In genomic region chr17:82518826-82519810, GRCh38 we compare ENCODE assay signal across 8 cellular contexts. TPM values are rescaled to one million over a fixed set of nuclear protein-coding genes. Genes with fewer than 3 reads are reported as not detected.
DNase-seq lines count a peak whose midpoint lies in the region; ATAC-seq and TF ChIP-seq lines count a peak whose summit lies in the region.

TSS of gene FOXK2 (plus strand) at chr17:82519732. CDS start at chr17:82519889, 157 bp downstream.

- peaks cover 0 to 30% of the 10 kb centered on the region in 2 donors for H3K4me1 ChIP-seq in right atrium auricular region
- H3K4me1 ChIP-seq in psoas muscle, result peaks cover 18% of the 10 kb centered on the region

- H3K27me3 Mint-ChIP-seq in T-helper 2 cell treated with Interferon-gamma antibody and Interleukin-4, amounts not matched to agents 5 μg/mL and 100 μg/mL, for 36 hours (ENCODE audit: low read depth), result no peaks in the 10 kb centered on the region

- H3K9me3 ChIP-seq in right atrium auricular region, result no peaks in the 10 kb centered on the region
- H3K9me3 ChIP-seq in psoas muscle, result no peaks in the 10 kb centered on the region

- H3K27me3 ChIP-seq in right atrium auricular region (no peaks in the 10 kb centered on the region), psoas muscle (ENCODE audit: insufficient read depth in 3 of 3, low read length in 2 of 3) (no peaks in the 10 kb centered on the region)

- H3K27ac ChIP-seq in right atrium auricular region (peak within 1 kb of the TSS; percentile 92 to 94), psoas muscle (peak within 1 kb of the TSS; percentile 98)

- TF ChIP-seq CTCF in right atrium auricular region (IDR thresholded peaks at IDR 0.05) (no peak), psoas muscle (IDR thresholded peaks at IDR 0.05) (no peak)

- peak within 1 kb of the TSS; percentile 90 for H3K27ac Mint-ChIP-seq in T-helper 2 cell treated with Interferon-gamma antibody and Interleukin-4, amounts not matched to agents 5 μg/mL and 100 μg/mL, for 36 hours

- H3K4me1 Mint-ChIP-seq in T-helper 2 cell treated with Interferon-gamma antibody and Interleukin-4, amounts not matched to agents 5 μg/mL and 100 μg/mL, for 36 hours (ENCODE audit: low read depth), result peaks cover 18% of the 10 kb centered on the region

- peak within 1 kb of the TSS; percentile 92 for H3K4me3 Mint-ChIP-seq in T-helper 2 cell treated with Interferon-gamma antibody and Interleukin-4, amounts not matched to agents 5 μg/mL and 100 μg/mL, for 36 hours

- 3 to 6% (median 5%) methylated on average over 54 to 114 of the region's 114 CpGs for WGBS in psoas muscle, 3 donors

- intact Hi-C loops in psoas muscle (cut with DNase I), result no loop called here

- H3K9me3 Mint-ChIP-seq in T-helper 2 cell treated with Interferon-gamma antibody and Interleukin-4, amounts not matched to agents 5 μg/mL and 100 μg/mL, for 36 hours, result no peaks in the 10 kb centered on the region

- peak; percentile 91 to 98 for DNase-seq in NCI-H1930 (lab: John Stamatoyannopoulos, UW)
- DNase-seq in T-helper 2 cell treated with Interferon-gamma antibody and Interleukin-4, amounts not matched to agents 5 μg/mL and 100 μg/mL, for 36 hours (ENCODE audit: low spot score), result peak; percentile 96
- peak; percentile 35 to 94 (median 87) for DNase-seq in anterior cingulate cortex (lab: John Stamatoyannopoulos, UW)
- DNase-seq in right atrium auricular region (ENCODE audit: low spot score), result peak; percentile 92
- DNase-seq in psoas muscle, result peak; percentile 96 to 97
- DNase-seq in ureter (ENCODE audit: low spot score), result peak; percentile 92

- H3K36me3 Mint-ChIP-seq in T-helper 2 cell treated with Interferon-gamma antibody and Interleukin-4, amounts not matched to agents 5 μg/mL and 100 μg/mL, for 36 hours (ENCODE audit: low read depth), result peaks cover 10% of the 10 kb centered on the region

- H3K36me3 ChIP-seq in right atrium auricular region, result no peaks in the 10 kb centered on the region
- no peaks in the 10 kb centered on the region for H3K36me3 ChIP-seq in psoas muscle (ENCODE audit: insufficient read depth in 1 of 2, low read depth in 1 of 2)

- H3K4me3 ChIP-seq in right atrium auricular region (peak within 1 kb of the TSS; percentile 67 to 86), psoas muscle (peak within 1 kb of the TSS; percentile 88)

- ATAC-seq in GM18502 (IDR thresholded peaks at IDR 0.05; ENCODE audit: poor library complexity, unreplicated experiment) (peak; percentile 94), HG02870 (IDR thresholded peaks at IDR 0.05; ENCODE audit: unreplicated experiment) (peak; percentile 87), psoas muscle (peak; percentile 96 to 99 (median 98))

RNA-seq across cellular contexts. Expression of gene FOXK2, which starts in this region (rescaled TPM):
- total RNA-seq in right atrium auricular region (10 to 100 TPM; 27.8 to 40.3 TPM), psoas muscle (10 to 100 TPM; 53.6 to 91.6 (median 66.2) TPM), ureter (67.2 TPM)
- 10 to 100 TPM; 38.9 to 96.4 (median 45.9) TPM for polyA plus RNA-seq in psoas muscle

Comparison
In these comparisons a context has a peak if more than half of its experiments do, and no peak if none do; other contexts are left out.
1. Peak in every context shown above with its lines: DNase-seq, ATAC-seq, H3K4me3 ChIP-seq and H3K27ac ChIP-seq.